In genomic region chr17:1001640-1002411, GRCh38 we compare ENCODE assay signal across 9 cellular contexts. TPM values are rescaled to one million over a fixed set of nuclear protein-coding genes. Genes with fewer than 3 reads are reported as not detected.
DNase-seq lines count a peak whose midpoint lies in the region; ATAC-seq and TF ChIP-seq lines count a peak whose summit lies in the region.
"Had no signal": no experiment of that assay in that cellular context is flagged by ENCODE, and none has a peak within 500 bp of the region (broad histone marks: within the 10 kb centered on the region; RNA-seq: fewer than 3 reads in every experiment).

No MANE protein-coding gene starts in this region.

- H3K79me2 ChIP-seq in fibroblast of lung (ENCODE audit: control insufficient read depth, insufficient read depth, low read length), result peaks cover 24% of the 10 kb centered on the region

- WGBS in neuronal stem cell (ENCODE audit: extremely low coverage in 2 of 2, insufficient read length in 2 of 2, insufficient replicate concordance in 1 of 2), 2 donors, result no CpG with 5 or more reads among the region's 18 CpGs

- H4K91ac ChIP-seq in neuronal stem cell (ENCODE audit: low read depth, low read length, poor library complexity), result no peak overlapping the region

- H2BK5ac ChIP-seq in neuronal stem cell (ENCODE audit: low read length), result no peak overlapping the region

- no peak overlapping the region for H2AK5ac ChIP-seq in neuronal stem cell (ENCODE audit: low read depth, low read length)

- peaks cover 11% of the 10 kb centered on the region for H3K4me1 ChIP-seq in RWPE2 (ENCODE audit: insufficient read depth, poor library complexity, severe bottlenecking)
- H3K4me1 ChIP-seq in fibroblast of lung (ENCODE audit: control insufficient read depth, extremely low read depth, insufficient read depth, low read length), result peaks cover 64% of the 10 kb centered on the region
- peaks cover 3% of the 10 kb centered on the region in 2 donors for H3K4me1 ChIP-seq in neuronal stem cell (ENCODE audit: control insufficient read depth in 2 of 2, insufficient read depth in 1 of 2, low read depth in 1 of 2, low read length in 2 of 2)

- H3K4me3 ChIP-seq in RWPE2 (ENCODE audit: severe bottlenecking), result no peak overlapping the region
- H3K4me3 ChIP-seq in fibroblast of lung (replicated peaks in 1 of 4; ENCODE audit: control extremely low read depth in 1 of 4, insufficient read depth in 1 of 4, low read depth in 3 of 4, low read length in 4 of 4), result no peak overlapping the region
- peak overlapping the region in 1 of 2 donors; percentile 5 for H3K4me3 ChIP-seq in neuronal stem cell (ENCODE audit: low read length in 2 of 2)

- peak overlapping the region; percentile 13 for H3K27ac ChIP-seq in RWPE2 (ENCODE audit: poor library complexity, severe bottlenecking)
- H3K27ac ChIP-seq in fibroblast of lung (ENCODE audit: insufficient read depth, low read length), result peak overlapping the region; percentile 86
- no peak overlapping the region for H3K27ac ChIP-seq in neuronal stem cell (replicated peaks; ENCODE audit: low read length)

- peak overlapping the region; percentile 65 for H3K23ac ChIP-seq in neuronal stem cell (ENCODE audit: low read depth, low read length, poor library complexity)

- TF ChIP-seq CTCF in RWPE2 (IDR thresholded peaks at IDR 0.05; ENCODE audit: poor library complexity, severe bottlenecking), result no peak
- TF ChIP-seq CTCF in fibroblast of lung (conservative IDR thresholded peaks at IDR 0.05 in 1 of 2, IDR thresholded peaks at IDR 0.05 in 1 of 2; ENCODE audit: low read depth in 1 of 2, low read length in 2 of 2), result no peak

- H3K4me2 ChIP-seq in fibroblast of lung (ENCODE audit: extremely low read depth, insufficient read depth, low read length) (peak overlapping the region; percentile 65), neuronal stem cell (ENCODE audit: insufficient read depth, low read length, poor library complexity, severe bottlenecking) (no peak overlapping the region)

- H4K8ac ChIP-seq in neuronal stem cell (ENCODE audit: low read depth, low read length), result no peak overlapping the region

- no peak overlapping the region for H3K14ac ChIP-seq in neuronal stem cell (ENCODE audit: low read length)

- no peak overlapping the region for H3K4ac ChIP-seq in neuronal stem cell (ENCODE audit: low read length)

- H2AFZ ChIP-seq in fibroblast of lung (ENCODE audit: low read length) (no peak overlapping the region), neuronal stem cell (ENCODE audit: low read length) (no peak overlapping the region)

- no peak overlapping the region for H2BK12ac ChIP-seq in neuronal stem cell (ENCODE audit: low read length)

- H3K27me3 ChIP-seq in RWPE2 (ENCODE audit: insufficient read depth, poor library complexity, severe bottlenecking) (no peaks in the 10 kb centered on the region), fibroblast of lung (ENCODE audit: control insufficient read depth, insufficient read depth, low read length) (no peaks in the 10 kb centered on the region), neuronal stem cell (ENCODE audit: control insufficient read depth in 3 of 3, insufficient read depth in 3 of 3, low read depth in 1 of 3, low read length in 3 of 3) (no peaks in the 10 kb centered on the region)

- no peak overlapping the region for H2BK120ac ChIP-seq in neuronal stem cell (ENCODE audit: low read depth, low read length)

- peaks cover 4% of the 10 kb centered on the region for H3K79me1 ChIP-seq in neuronal stem cell (ENCODE audit: low read depth, low read length)

- no peak overlapping the region for H2BK15ac ChIP-seq in neuronal stem cell (ENCODE audit: low read length)

- no peaks in the 10 kb centered on the region for H4K20me1 ChIP-seq in fibroblast of lung (ENCODE audit: control insufficient read depth, extremely low read depth, insufficient read depth, low read length)

- ATAC-seq in RWPE2 (ENCODE audit: low read depth) (no peak), GM21825 (IDR thresholded peaks at IDR 0.05; ENCODE audit: unreplicated experiment) (no peak), left lobe of liver (no peak)
- ATAC-seq: WTC11 had no signal

- H3K9ac ChIP-seq in fibroblast of lung (ENCODE audit: insufficient read depth, low read length) (peak overlapping the region; percentile 56), neuronal stem cell (ENCODE audit: low read depth, low read length, poor library complexity) (peak overlapping the region; percentile 33)

- H3K36me3 ChIP-seq in RWPE2 (ENCODE audit: low read depth) (peaks cover 62% of the 10 kb centered on the region), fibroblast of lung (ENCODE audit: control insufficient read depth, insufficient read depth, low read length) (peaks cover 18% of the 10 kb centered on the region), neuronal stem cell (replicated peaks in 1 of 2; ENCODE audit: control insufficient read depth in 2 of 2, insufficient read depth in 2 of 2, low read length in 2 of 2) (peaks cover 51 to 73% of the 10 kb centered on the region in 2 donors)

- DNase-seq in COLO668 (lab: John Stamatoyannopoulos, UW; ENCODE audit: unreplicated experiment) (peak; percentile 7), RWPE2 (ENCODE audit: low spot score) (peak; percentile 53), fibroblast of lung (ENCODE audit: low read depth in 2 of 2) (peak; percentile 78 to 81), neuronal stem cell (ENCODE audit: low spot score) (no peak), DMS153 treated with DMSO at 0.1 percent for 48 hours (lab: John Stamatoyannopoulos, UW; ENCODE audit: unreplicated experiment) (no peak), posterior vena cava (ENCODE audit: low spot score) (no peak), left lobe of liver (ENCODE audit: low spot score) (no peak)

- no peaks in the 10 kb centered on the region for H3K9me3 ChIP-seq in RWPE2 (ENCODE audit: severe bottlenecking)
- no peaks in the 10 kb centered on the region for H3K9me3 ChIP-seq in fibroblast of lung (ENCODE audit: control insufficient read depth, insufficient read depth, low read depth, low read length)
- H3K9me3 ChIP-seq in neuronal stem cell (replicated peaks in 1 of 2; ENCODE audit: control insufficient read depth in 2 of 2, insufficient read depth in 1 of 2, low read depth in 1 of 2, low read length in 2 of 2), result no peaks in the 10 kb centered on the region

- intact Hi-C loops in posterior vena cava (cut with DNase I), result loop anchor here in 1 of 2 donors (5.0 kb wide), 1 partner anchor 45 kb away; no protein-coding TSS in a partner anchor

- H3K18ac ChIP-seq in neuronal stem cell (ENCODE audit: low read length), result no peak overlapping the region

RNA-seq across cellular contexts. Expression of gene TIMM22, which starts 4.9 kb away (rescaled TPM):
- 10.5 and 13.4 TPM in 2 replicates for total RNA-seq in fibroblast of lung
- 17.4 and 21.9 TPM in 2 replicates for polyA plus RNA-seq in fibroblast of lung
- 15.6 and 21.0 TPM in 2 replicates for polyA plus RNA-seq in fibroblast of lung (2012)
- polyA minus RNA-seq in fibroblast of lung (ENCODE audit: low replicate concordance), result 10.2 and 15.1 TPM in 2 replicates
- 9.5 TPM for polyA plus RNA-seq in neuronal stem cell (2013, experiment 1 of 2)
- polyA plus RNA-seq in neuronal stem cell (2013, experiment 2 of 2), result 9.6 TPM
- total RNA-seq in posterior vena cava, result 1 to 10 TPM; 8.0 to 8.4 TPM
- 4.2 TPM for total RNA-seq in left lobe of liver

RNA-seq across cellular contexts. Expression of gene NXN, which starts 22.2 kb away (rescaled TPM):
- total RNA-seq in fibroblast of lung, result 48.0 and 53.8 TPM in 2 replicates
- 38.5 and 75.6 TPM in 2 replicates for polyA plus RNA-seq in fibroblast of lung
- 45.5 and 79.1 TPM in 2 replicates for polyA plus RNA-seq in fibroblast of lung (2012)
- 109 and 204 TPM in 2 replicates for polyA minus RNA-seq in fibroblast of lung (ENCODE audit: low replicate concordance)
- 68.2 TPM for polyA plus RNA-seq in neuronal stem cell (2013, experiment 1 of 2)
- 67.4 TPM for polyA plus RNA-seq in neuronal stem cell (2013, experiment 2 of 2)
- 10 to 100 TPM; 34.8 to 46.3 TPM for total RNA-seq in posterior vena cava
- 8.1 TPM for total RNA-seq in left lobe of liver

Comparison
In these comparisons a context has a peak if more than half of its experiments do, and no peak if none do; other contexts are left out.
1. DNase-seq: peak in COLO668 (single experiment), RWPE2 (single experiment) and fibroblast of lung (2 of 2); none in neuronal stem cell (single experiment), DMS153 treated with DMSO at 0.1 percent for 48 hours (single experiment), posterior vena cava (single experiment) and left lobe of liver (single experiment).